Comparison of ENCODE assay signal across 9 cellular contexts in the genomic region with DNA sequence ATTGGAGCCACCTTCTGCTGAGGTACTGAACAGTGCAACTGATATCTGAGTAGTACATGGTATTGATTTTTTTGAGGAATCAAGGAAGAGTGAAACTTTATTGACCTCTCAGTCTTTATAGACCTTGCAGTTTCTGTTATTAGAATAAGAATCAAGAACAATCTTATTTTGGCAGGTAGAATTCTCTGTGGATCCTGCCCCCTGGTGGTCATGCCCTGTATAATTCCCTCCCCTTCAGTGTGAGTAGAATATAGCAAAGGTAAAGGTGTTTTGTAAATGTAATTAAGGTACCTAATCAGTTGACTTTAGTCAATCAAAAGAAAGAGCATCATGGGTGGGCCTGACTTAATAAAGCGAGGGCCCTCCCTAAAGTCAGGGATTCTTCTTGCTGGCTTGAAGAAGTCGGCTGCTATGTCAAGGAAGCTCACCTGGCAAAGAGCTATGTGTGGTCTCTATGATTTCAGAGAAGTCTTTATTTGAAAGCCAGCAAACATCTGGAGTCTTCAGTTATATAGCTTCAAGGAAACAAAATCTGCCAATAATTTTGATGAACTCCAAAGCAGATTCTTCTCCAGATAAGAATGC.
A peak's percentile ranks its signal among the peaks of the same experiment; 100 is the strongest.
DNase-seq lines count a peak whose midpoint lies in the region; ATAC-seq and TF ChIP-seq lines count a peak whose summit lies in the region.
"Had no signal": no experiment of that assay in that cellular context is flagged by ENCODE, and none has a peak within 500 bp of the region (broad histone marks: within the 10 kb centered on the region; RNA-seq: fewer than 3 reads in every experiment).

No MANE protein-coding gene starts in this region.

- intact Hi-C loops in Right ventricle myocardium inferior (cut with DNase I): loop anchor here (2.0 to 10.0 kb wide), 2 partner anchors 137 to 603 kb away; no protein-coding TSS in a partner anchor

- H3K27ac Mint-ChIP-seq in nephron progenitor cell (no peak overlapping the region), immature natural killer cell (no peak overlapping the region)
- H3K27ac Mint-ChIP-seq: activated naive CD8-positive, alpha-beta T cell treated with anti-CD3 and anti-CD28 coated beads, Interleukin-2, amount 10 ng/mL, durations not matched to agents 7 days and 5 days had no signal

- H3K36me3 ChIP-seq in cardiac muscle cell: no peaks in the 10 kb centered on the region

- H3K27me3 Mint-ChIP-seq in nephron progenitor cell (ENCODE audit: low read depth, poor library complexity): peaks cover 5% of the 10 kb centered on the region
- H3K27me3 Mint-ChIP-seq in immature natural killer cell (ENCODE audit: low read depth in 3 of 3): peaks cover 0 to 3% (median 0%) of the 10 kb centered on the region in 3 donors
- H3K27me3 Mint-ChIP-seq: activated naive CD8-positive, alpha-beta T cell treated with anti-CD3 and anti-CD28 coated beads, Interleukin-2, amount 10 ng/mL, durations not matched to agents 7 days and 5 days had no signal

- no peaks in the 10 kb centered on the region for H3K27me3 ChIP-seq in cardiac muscle cell

- H3K4me3 Mint-ChIP-seq in nephron progenitor cell (no peak overlapping the region), immature natural killer cell (no peak overlapping the region)
- H3K4me3 Mint-ChIP-seq: activated naive CD8-positive, alpha-beta T cell treated with anti-CD3 and anti-CD28 coated beads, Interleukin-2, amount 10 ng/mL, durations not matched to agents 7 days and 5 days had no signal

- H3K36me3 Mint-ChIP-seq in nephron progenitor cell (ENCODE audit: low read depth) (no peaks in the 10 kb centered on the region), immature natural killer cell (no peaks in the 10 kb centered on the region)
- H3K36me3 Mint-ChIP-seq: activated naive CD8-positive, alpha-beta T cell treated with anti-CD3 and anti-CD28 coated beads, Interleukin-2, amount 10 ng/mL, durations not matched to agents 7 days and 5 days had no signal

- H3K9me3 Mint-ChIP-seq in nephron progenitor cell: no peaks in the 10 kb centered on the region
- no peaks in the 10 kb centered on the region for H3K9me3 Mint-ChIP-seq in immature natural killer cell
- H3K9me3 Mint-ChIP-seq: activated naive CD8-positive, alpha-beta T cell treated with anti-CD3 and anti-CD28 coated beads, Interleukin-2, amount 10 ng/mL, durations not matched to agents 7 days and 5 days had no signal

- H3K27ac ChIP-seq in cardiac muscle cell: no peak overlapping the region

- H3K9me3 ChIP-seq in cardiac muscle cell (ENCODE audit: low read depth): no peaks in the 10 kb centered on the region

- in situ Hi-C loops in astrocyte of the spinal cord (cut with HindIII; ENCODE audit: low sequenced_read_pairs): no loop called here

- no peak overlapping the region for H3K4me3 ChIP-seq in cardiac muscle cell
- no peak overlapping the region for H3K4me3 ChIP-seq in astrocyte of the spinal cord (ENCODE audit: low read depth, low read length)

- H3K4me1 Mint-ChIP-seq in nephron progenitor cell (no peaks in the 10 kb centered on the region), immature natural killer cell (no peaks in the 10 kb centered on the region)
- H3K4me1 Mint-ChIP-seq: activated naive CD8-positive, alpha-beta T cell treated with anti-CD3 and anti-CD28 coated beads, Interleukin-2, amount 10 ng/mL, durations not matched to agents 7 days and 5 days had no signal

- TF ChIP-seq CTCF in cardiac muscle cell (IDR thresholded peaks at IDR 0.05; ENCODE audit: low read depth, low read length) (peak; percentile 72), astrocyte of the spinal cord (IDR thresholded peaks at IDR 0.05; ENCODE audit: low read depth, low read length) (peak; percentile 66), nephron progenitor cell (IDR thresholded peaks at IDR 0.05) (peak; percentile 80)

- no peaks in the 10 kb centered on the region for H3K4me1 ChIP-seq in cardiac muscle cell (ENCODE audit: low read depth)

- DNase-seq in cardiac muscle cell (ENCODE audit: low read depth in 1 of 2, low spot score in 1 of 2): peak; percentile 4 to 36
- no peak for DNase-seq in Right ventricle myocardium inferior (ENCODE audit: missing footprints)
- peak; percentile 32 to 49 for DNase-seq in Kasumi-1 (lab: John Stamatoyannopoulos, UW)
- peak; percentile 4 for DNase-seq in astrocyte of the spinal cord (ENCODE audit: low read depth, low spot score)
- DNase-seq in nephron progenitor cell: peak; percentile 46
- no peak for DNase-seq in stimulated activated naive CD4-positive, alpha-beta T cell treated with Interleukin-2 at 50 U/mL for 16 hours (lab: John Stamatoyannopoulos, UW)
- DNase-seq in immature natural killer cell: no peak
- DNase-seq: activated naive CD8-positive, alpha-beta T cell treated with anti-CD3 and anti-CD28 coated beads, Interleukin-2, amount 10 ng/mL, durations not matched to agents 7 days and 5 days had no signal

- ATAC-seq in Right ventricle myocardium inferior: no peak
- ATAC-seq in GM19035 (IDR thresholded peaks at IDR 0.05; ENCODE audit: unreplicated experiment): no peak

Comparison
In these comparisons a context has a peak if more than half of its experiments do, and no peak if none do; other contexts are left out.
1. DNase-seq: peak in cardiac muscle cell (2 of 2), Kasumi-1 (2 of 2), astrocyte of the spinal cord (single experiment) and nephron progenitor cell (single experiment); none in Right ventricle myocardium inferior (single experiment), stimulated activated naive CD4-positive, alpha-beta T cell treated with Interleukin-2 at 50 U/mL for 16 hours (single experiment) and immature natural killer cell (0 of 3).
2. Peak in every context shown above with its lines, with median percentiles within 50 percentile points of each other: CTCF ChIP-seq.